ENCODE assay signal across 11 cellular contexts in the genomic region with DNA sequence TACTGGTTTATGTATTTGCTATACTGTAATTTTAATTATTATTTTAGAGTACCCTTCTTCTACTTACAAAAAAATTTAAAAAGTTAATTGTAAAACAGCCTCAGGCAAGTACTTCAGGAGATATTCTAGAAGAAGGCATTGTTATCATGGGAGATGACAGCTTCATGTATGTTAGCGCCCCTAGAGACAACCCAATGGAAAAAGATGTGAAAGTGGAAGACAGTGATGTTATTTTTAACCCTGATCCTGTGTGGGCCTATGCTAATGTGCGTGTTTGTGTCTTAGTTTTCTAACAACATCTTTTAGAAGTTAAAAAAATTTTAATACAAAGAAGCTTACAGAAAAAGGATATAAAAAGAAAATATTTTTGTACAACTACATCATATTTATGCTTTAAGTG.
DNase-seq lines count a peak whose midpoint lies in the region; ATAC-seq and TF ChIP-seq lines count a peak whose summit lies in the region.
"Had no signal": no experiment of that assay in that cellular context is flagged by ENCODE, and none has a peak within 500 bp of the region (broad histone marks: within the 10 kb centered on the region; RNA-seq: fewer than 3 reads in every experiment).

No MANE protein-coding gene starts in this region.

- H3K9me3 Mint-ChIP-seq in chondrocyte (ENCODE audit: low read depth), result no peaks in the 10 kb centered on the region
- no peaks in the 10 kb centered on the region for H3K9me3 Mint-ChIP-seq in endothelial cell (ENCODE audit: unreplicated experiment)

- no peaks in the 10 kb centered on the region for H3K27me3 ChIP-seq in thyroid gland

- H3K4me3 Mint-ChIP-seq in chondrocyte (ENCODE audit: unreplicated experiment) (no peak overlapping the region), endothelial cell (ENCODE audit: unreplicated experiment) (no peak overlapping the region)

- H3K36me3 ChIP-seq in thyroid gland, result no peaks in the 10 kb centered on the region

- no peaks in the 10 kb centered on the region for H3K9me3 ChIP-seq in thyroid gland
- H3K9me3 ChIP-seq: Caco-2 had no signal

- 88 to 90% methylated on average over 2 of the region's 2 CpGs for WGBS in thyroid gland, 2 donors

- H3K27ac ChIP-seq in thyroid gland, result no peak overlapping the region

- intact Hi-C loops in thyroid gland (cut with DNase I), result no loop called here

- H3K36me3 Mint-ChIP-seq in chondrocyte (ENCODE audit: low read depth), result no peaks in the 10 kb centered on the region
- H3K36me3 Mint-ChIP-seq in endothelial cell (ENCODE audit: low read depth, unreplicated experiment), result no peaks in the 10 kb centered on the region

- DNase-seq in chondrocyte (ENCODE audit: low spot score) (no peak), thyroid gland (no peak), endothelial cell (ENCODE audit: low spot score) (no peak), cerebellum (ENCODE audit: low spot score) (no peak)
- DNase-seq: activated naive CD4-positive, alpha-beta T cell treated with Interleukin-2 at 50 U/mL for 16 hours; Caco-2; KBM-7; SHP77 treated with DMSO at 0.1 percent for 48 hours had no signal

- H3K4me3 ChIP-seq in thyroid gland (replicated peaks in 1 of 3), result no peak overlapping the region

- H3K27ac Mint-ChIP-seq in chondrocyte (ENCODE audit: unreplicated experiment) (peak overlapping the region; percentile 24), endothelial cell (ENCODE audit: unreplicated experiment) (no peak overlapping the region)

- no peak for TF ChIP-seq POLR2A in thyroid gland (IDR thresholded peaks at IDR 0.05)

- TF ChIP-seq CTCF in chondrocyte (IDR thresholded peaks at IDR 0.05) (peak; percentile 30), thyroid gland (IDR thresholded peaks at IDR 0.05) (no peak), endothelial cell (IDR thresholded peaks at IDR 0.05; ENCODE audit: unreplicated experiment) (no peak)

- ATAC-seq in GM18502 (IDR thresholded peaks at IDR 0.05; ENCODE audit: poor library complexity, unreplicated experiment) (peak; percentile 78), GM21360 (IDR thresholded peaks at IDR 0.05; ENCODE audit: unreplicated experiment) (peak; percentile 84), HG03432 (IDR thresholded peaks at IDR 0.05; ENCODE audit: unreplicated experiment) (peak; percentile 78)

- H3K4me1 Mint-ChIP-seq in chondrocyte (ENCODE audit: low read depth) (peaks cover 22% of the 10 kb centered on the region), endothelial cell (ENCODE audit: unreplicated experiment) (no peaks in the 10 kb centered on the region)

- H3K27me3 Mint-ChIP-seq in chondrocyte (ENCODE audit: low read depth) (no peaks in the 10 kb centered on the region), endothelial cell (ENCODE audit: unreplicated experiment) (peaks cover 1% of the 10 kb centered on the region)

- H3K4me1 ChIP-seq in thyroid gland, result no peaks in the 10 kb centered on the region
- H3K4me1 ChIP-seq: Caco-2 had no signal
